8 cellular contexts compared by ENCODE assay signal in the genomic region with DNA sequence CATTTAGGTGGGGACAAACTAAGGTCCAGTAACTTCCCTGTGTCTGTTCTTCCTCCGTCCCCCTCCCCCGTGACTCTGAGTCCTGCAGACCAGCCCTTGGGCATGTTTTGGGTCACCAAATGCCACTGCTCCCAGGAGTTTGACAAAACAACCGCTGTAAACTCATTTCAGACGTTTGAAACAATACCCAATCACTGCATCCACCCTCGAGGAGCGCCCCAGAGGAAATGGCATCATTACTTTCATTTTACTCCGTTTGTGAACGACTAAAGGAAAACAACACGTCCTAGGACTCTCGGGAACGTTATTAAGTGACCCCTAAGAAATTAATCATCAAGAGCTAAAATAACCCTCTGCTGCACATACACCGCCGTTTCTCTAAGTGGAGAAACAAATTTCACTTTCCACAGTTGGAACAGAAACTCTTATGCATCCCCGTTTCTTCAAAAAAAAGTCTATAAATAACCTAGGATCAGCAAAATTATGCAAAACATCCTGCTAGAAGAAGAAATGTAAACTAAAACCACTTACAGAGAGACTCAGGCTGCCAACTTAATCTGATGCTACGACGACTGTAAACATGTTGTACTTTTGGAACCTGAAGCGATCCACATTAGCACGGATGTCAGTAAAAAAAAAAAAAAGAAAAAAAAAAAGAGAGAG.
DNase-seq lines count a peak whose midpoint lies in the region; ATAC-seq lines count a peak whose summit lies in the region.

No MANE protein-coding gene starts in this region.

- H3K36me3 ChIP-seq in H7 (replicated peaks; ENCODE audit: control insufficient read depth, insufficient read depth, low read length) = no peaks in the 10 kb centered on the region; the same call in 1 of the 2 replicates

- peak overlapping the region; percentile 34 for H3K4me3 ChIP-seq in H7 (ENCODE audit: insufficient read depth, low read depth, low read length)

- no peaks in the 10 kb centered on the region for H3K9me3 Mint-ChIP-seq in effector memory CD8-positive, alpha-beta T cell
- H3K9me3 Mint-ChIP-seq in naive B cell = no peaks in the 10 kb centered on the region

- H3K36me3 Mint-ChIP-seq in effector memory CD8-positive, alpha-beta T cell (ENCODE audit: insufficient read depth) = peaks cover 18% of the 10 kb centered on the region
- H3K36me3 Mint-ChIP-seq in naive B cell = peaks cover 0 to 4% of the 10 kb centered on the region in 2 donors

- no peaks in the 10 kb centered on the region for H3K27me3 Mint-ChIP-seq in effector memory CD8-positive, alpha-beta T cell
- peaks cover 0 to 4% (median 0%) of the 10 kb centered on the region in 3 donors for H3K27me3 Mint-ChIP-seq in naive B cell

- H3K4me1 Mint-ChIP-seq in effector memory CD8-positive, alpha-beta T cell (ENCODE audit: low read depth in 2 of 2) = peaks cover 25 to 36% of the 10 kb centered on the region in 2 donors
- peaks cover 30 to 54% (median 53%) of the 10 kb centered on the region in 3 donors for H3K4me1 Mint-ChIP-seq in naive B cell

- H3K4me3 Mint-ChIP-seq in effector memory CD8-positive, alpha-beta T cell = peak overlapping the region; percentile 88 to 94
- peak overlapping the region; percentile 91 to 100 (median 96) for H3K4me3 Mint-ChIP-seq in naive B cell

- ATAC-seq in effector memory CD8-positive, alpha-beta T cell (replicated peaks) = peak; percentile 54
- ATAC-seq in naive B cell (ENCODE audit: low read depth in 2 of 2) (peak; percentile 34 to 42), GM19324 (IDR thresholded peaks at IDR 0.05; ENCODE audit: low FRiP score, unreplicated experiment) (no peak)

- H3K27ac Mint-ChIP-seq in effector memory CD8-positive, alpha-beta T cell = peak overlapping the region; percentile 96 to 98
- H3K27ac Mint-ChIP-seq in naive B cell = peak overlapping the region; percentile 98 to 99 (median 99)

- DNase-seq in CD1c-positive myeloid dendritic cell (ENCODE audit: extremely low spot score) = peak; percentile 35
- DNase-seq in H7 = no peak
- peak; percentile 18 for DNase-seq in T-helper 9 cell
- DNase-seq in effector memory CD8-positive, alpha-beta T cell = peak; percentile 33 to 51 (median 40)
- DNase-seq in naive B cell = peak; percentile 35
- DNase-seq in ecto neural progenitor cell (ENCODE audit: low spot score) = no peak
- no peak for DNase-seq in HK-2 (ENCODE audit: unreplicated experiment)

- H3K27me3 ChIP-seq in H7 (ENCODE audit: control insufficient read depth, insufficient read depth, low read length) = no peaks in the 10 kb centered on the region

Comparison
In these comparisons a context has a peak if more than half of its experiments do, and no peak if none do; other contexts are left out.
1. DNase-seq: peak in CD1c-positive myeloid dendritic cell (single experiment), T-helper 9 cell (single experiment), effector memory CD8-positive, alpha-beta T cell (3 of 3) and naive B cell (single experiment); none in H7 (single experiment), ecto neural progenitor cell (single experiment) and HK-2 (single experiment).